Comparison of ENCODE assay signal across 8 cellular contexts in the genomic region with DNA sequence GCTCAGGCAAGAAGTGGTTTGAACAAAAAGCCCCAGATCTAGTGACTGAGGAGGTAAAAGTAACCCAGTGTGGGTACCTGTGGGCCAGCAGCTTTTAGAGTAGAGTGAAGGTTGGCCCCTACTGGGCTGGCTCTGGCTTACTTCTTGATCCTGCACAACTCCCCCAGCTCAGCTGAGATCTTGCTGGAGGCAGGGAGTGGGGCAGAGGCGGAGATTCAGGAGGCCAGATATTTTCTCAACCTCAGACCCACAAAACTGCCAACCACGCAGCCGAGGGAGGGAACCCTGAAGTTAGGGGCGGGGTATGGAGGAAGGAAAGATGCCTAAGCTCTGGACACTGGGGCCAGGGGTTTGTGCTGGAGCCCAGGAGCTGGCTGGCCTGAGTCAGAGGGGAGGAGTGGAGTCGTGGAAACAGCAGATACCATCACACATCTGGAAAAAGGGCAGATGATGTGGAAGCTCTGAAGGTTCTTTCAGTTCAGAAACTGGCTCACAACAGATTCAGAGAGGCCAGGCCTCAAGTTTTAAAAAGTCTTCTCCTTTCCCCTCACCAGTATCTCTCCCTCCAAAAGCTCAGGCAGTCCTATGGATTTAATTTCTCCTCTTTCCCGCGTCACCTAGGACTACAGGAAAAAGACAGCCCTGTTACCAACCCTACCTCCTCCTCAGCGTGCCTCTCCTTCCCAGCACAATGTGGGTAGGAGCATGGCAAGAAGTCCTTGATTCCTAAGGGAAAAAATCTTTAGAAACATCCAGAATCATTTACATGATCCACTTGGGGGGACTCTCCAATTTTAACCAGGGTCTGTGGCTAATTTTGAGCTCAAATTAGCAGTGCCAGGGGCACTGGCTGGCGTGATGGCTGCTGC. TPM values are rescaled to one million over a fixed set of nuclear protein-coding genes. Genes with fewer than 3 reads are reported as not detected.
DNase-seq lines count a peak whose midpoint lies in the region; ATAC-seq and TF ChIP-seq lines count a peak whose summit lies in the region.

No MANE protein-coding gene starts in this region.

- H3K4me3 ChIP-seq in RWPE2 (ENCODE audit: severe bottlenecking) (no peak overlapping the region), skeletal muscle tissue (ENCODE audit: low read length in 3 of 3) (peak overlapping the region; percentile 34 to 80 (median 62))

- peak overlapping the region; percentile 77 to 87 (median 85) for H3K9ac ChIP-seq in skeletal muscle tissue (ENCODE audit: low read depth in 1 of 3, low read length in 3 of 3)

- no peak for TF ChIP-seq CTCF in RWPE2 (IDR thresholded peaks at IDR 0.05; ENCODE audit: poor library complexity, severe bottlenecking)

- no peaks in the 10 kb centered on the region for H3K9me3 ChIP-seq in RWPE2 (ENCODE audit: severe bottlenecking)
- no peaks in the 10 kb centered on the region for H3K9me3 ChIP-seq in skeletal muscle tissue (ENCODE audit: control insufficient read depth in 3 of 3, low read length in 3 of 3)

- ATAC-seq in RWPE2 (ENCODE audit: low read depth): no peak
- no peak for ATAC-seq in GM19351 (IDR thresholded peaks at IDR 0.05; ENCODE audit: unreplicated experiment)
- no peak for ATAC-seq in GM18519 (IDR thresholded peaks at IDR 0.05; ENCODE audit: low FRiP score, unreplicated experiment)
- no peak for ATAC-seq in HG02588 (IDR thresholded peaks at IDR 0.05; ENCODE audit: unreplicated experiment)

- H3K4me1 ChIP-seq in RWPE2 (ENCODE audit: insufficient read depth, poor library complexity, severe bottlenecking) (peaks cover 16% of the 10 kb centered on the region), skeletal muscle tissue (ENCODE audit: control insufficient read depth in 3 of 3, insufficient read depth in 3 of 3, low read length in 3 of 3) (peaks cover 80 to 90% (median 86%) of the 10 kb centered on the region in 3 donors)

- H3K36me3 ChIP-seq in RWPE2 (ENCODE audit: low read depth) (0 out of 2 replicates have a peak, but pooled peaks cover 7% of the 10 kb centered on the region), skeletal muscle tissue (ENCODE audit: control insufficient read depth in 3 of 3, insufficient read depth in 3 of 3, low read length in 3 of 3) (peaks cover 38 to 44% (median 38%) of the 10 kb centered on the region in 3 donors)

- DNase-seq in GM04503 (ENCODE audit: low read depth) (peak; percentile 80), RWPE2 (ENCODE audit: low spot score) (no peak), fibroblast of the conjunctiva (ENCODE audit: low read depth) (peak; percentile 83), NCI-H2081 treated with DMSO at 0.1 percent for 48 hours (lab: John Stamatoyannopoulos, UW) (no peak)

- H3K27me3 ChIP-seq in RWPE2 (ENCODE audit: insufficient read depth, poor library complexity, severe bottlenecking): no peaks in the 10 kb centered on the region
- H3K27me3 ChIP-seq in skeletal muscle tissue (ENCODE audit: control insufficient read depth in 3 of 3, insufficient read depth in 3 of 3, low read length in 3 of 3): no peaks in the 10 kb centered on the region

- H3K27ac ChIP-seq in RWPE2 (ENCODE audit: poor library complexity, severe bottlenecking) (peak overlapping the region; percentile 18), skeletal muscle tissue (ENCODE audit: low read depth, low read length) (peak overlapping the region; percentile 97)

RNA-seq across cellular contexts. Expression of a gene that starts 48.1 kb away (rescaled TPM):
- total RNA-seq in skeletal muscle tissue: 171 TPM

Comparison
In these comparisons a context has a peak if more than half of its experiments do, and no peak if none do; other contexts are left out.
1. DNase-seq: peak in GM04503 (single experiment) and fibroblast of the conjunctiva (single experiment); none in RWPE2 (single experiment) and NCI-H2081 treated with DMSO at 0.1 percent for 48 hours (single experiment).